In genomic region chr11:66784575-66784974, GRCh38 we compare ENCODE assay signal across 1 cellular context.
A peak's percentile ranks its signal among the peaks of the same experiment; 100 is the strongest.
TF ChIP-seq lines count a peak whose summit lies in the region.

No MANE protein-coding gene starts in this region.

TF ChIP-seq in K562, 482 proteins besides CTCF, POLR2A, EP300 and RAD21 (continued from another document):
- TF ChIP-seq VEZF1 (CRISPR knock-in tag; IDR thresholded peaks at IDR 0.05) (no peak), PBX2 (CRISPR knock-in tag; IDR thresholded peaks at IDR 0.05; ENCODE audit: low read depth) (no peak), PBX2 (tag; conservative IDR thresholded peaks at IDR 0.05; ENCODE audit: low read depth) (0 out of 2 replicates have a peak, but pooled peaks have one; percentile 27), FOXO4 (CRISPR knock-in tag; IDR thresholded peaks at IDR 0.05) (no peak), CEBPG (CRISPR knock-in tag; IDR thresholded peaks at IDR 0.05) (no peak), CEBPG (tag; conservative IDR thresholded peaks at IDR 0.05 in 1 of 2, IDR thresholded peaks at IDR 0.05 in 1 of 2) (no peak), CREB5 (CRISPR knock-in tag; IDR thresholded peaks at IDR 0.05) (no peak), FOXP1 (CRISPR knock-in tag; IDR thresholded peaks at IDR 0.05) (no peak), MEIS2 (IDR thresholded peaks at IDR 0.05; ENCODE audit: partially characterized antibody) (peak; percentile 38), IRF1 (CRISPR knock-in tag; IDR thresholded peaks at IDR 0.05; ENCODE audit: borderline replicate concordance) (no peak), RBM14 (IDR thresholded peaks at IDR 0.05; ENCODE audit: borderline replicate concordance, insufficient read depth, low read depth, low read length) (no peak)
